19 cellular contexts compared by ENCODE assay signal in the genomic region with DNA sequence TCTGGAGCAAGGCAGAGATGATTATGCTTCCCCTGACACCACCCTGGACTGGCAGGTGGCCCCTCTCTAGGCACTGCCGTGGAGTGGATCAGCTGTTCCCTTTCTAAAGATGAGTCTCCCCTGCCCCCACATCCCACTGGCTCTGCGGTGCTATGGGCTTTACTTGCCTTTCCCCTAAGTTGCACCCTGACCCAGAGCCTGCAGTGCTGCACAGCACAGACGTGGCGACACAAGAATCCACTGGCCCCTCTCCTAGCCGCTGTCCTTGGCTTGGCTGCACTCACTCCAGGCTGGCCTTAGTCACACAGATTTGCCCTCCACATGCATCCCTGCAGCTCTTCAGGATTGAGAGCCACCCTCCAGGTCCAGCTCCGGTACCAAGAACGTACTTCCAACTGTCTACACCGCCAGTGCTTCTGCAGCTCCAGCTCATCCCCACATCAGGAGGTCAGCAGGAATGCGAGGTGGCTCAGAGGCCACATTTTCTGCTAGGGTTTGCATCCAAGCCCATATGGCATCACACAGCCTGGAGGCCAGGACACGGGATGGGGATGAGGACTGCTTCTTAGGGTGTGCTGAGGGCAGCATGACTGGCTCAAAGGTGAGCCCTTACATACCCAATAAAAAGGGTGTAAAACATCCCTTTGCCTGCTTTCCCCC.
DNase-seq lines count a peak whose midpoint lies in the region; ATAC-seq and TF ChIP-seq lines count a peak whose summit lies in the region.
"Had no signal": no experiment of that assay in that cellular context is flagged by ENCODE, and none has a peak within 500 bp of the region (broad histone marks: within the 10 kb centered on the region; RNA-seq: fewer than 3 reads in every experiment).

No MANE protein-coding gene starts in this region.

- 58% methylated on average over 4 of the region's 10 CpGs for WGBS in suprapubic skin

- DNase-seq in Right ventricle myocardium inferior (ENCODE audit: missing footprints) (no peak), left ventricle myocardium inferior (no peak), coronary artery (ENCODE audit: low spot score) (peak; percentile 56), neural crest cell (ENCODE audit: low read depth, low spot score) (no peak), suprapubic skin (ENCODE audit: low spot score in 2 of 2) (peak; percentile 36 to 72), Calu3 (no peak), vagina (ENCODE audit: extremely low spot score in 2 of 2) (no peak), AG08396 (ENCODE audit: low spot score) (no peak)
- DNase-seq: Caco-2; CD4-positive, alpha-beta T cell; DMS153; GDM1; NCI-H1092 treated with DMSO at 0.1 percent for 48 hours; NCI-H2081; NCI-H2171 treated with DMSO at 0.1 percent for 48 hours; NCI-H446; NCI-H748 treated with DMSO at 0.1 percent for 48 hours; NK-92 treated with Interleukin-12 subunit alpha and Interleukin-12 subunit beta, amount 100 ng/mL, for 24 hours; SIG-M5 had no signal

- H3K4me1 ChIP-seq in left ventricle myocardium inferior (peaks cover 43% of the 10 kb centered on the region), suprapubic skin (peaks cover 14% of the 10 kb centered on the region), vagina (peaks cover 19% of the 10 kb centered on the region)

- TF ChIP-seq POLR2A in suprapubic skin (IDR thresholded peaks at IDR 0.05) (no peak), vagina (IDR thresholded peaks at IDR 0.05) (no peak)

- peaks cover 21% of the 10 kb centered on the region for H3K4me1 Mint-ChIP-seq in neural crest cell
- H3K4me1 Mint-ChIP-seq in Calu3 (ENCODE audit: low read depth, unreplicated experiment) = peaks cover 27% of the 10 kb centered on the region

- H3K27ac Mint-ChIP-seq in neural crest cell (ENCODE audit: unreplicated experiment) (peak overlapping the region; percentile 71), Calu3 (ENCODE audit: unreplicated experiment) (no peak overlapping the region)
- H3K27ac Mint-ChIP-seq: CD4-positive, alpha-beta T cell had no signal

- H3K27me3 ChIP-seq in left ventricle myocardium inferior (ENCODE audit: low read depth) (peaks cover 28% of the 10 kb centered on the region), suprapubic skin (peaks cover 8% of the 10 kb centered on the region), vagina (no peaks in the 10 kb centered on the region)

- no peak overlapping the region for H3K27ac ChIP-seq in left ventricle myocardium inferior (replicated peaks)
- H3K27ac ChIP-seq in coronary artery = no peak overlapping the region
- H3K27ac ChIP-seq in suprapubic skin = no peak overlapping the region
- H3K27ac ChIP-seq in vagina = no peak overlapping the region

- H3K9me3 ChIP-seq in left ventricle myocardium inferior (replicated peaks) (peaks cover 3% of the 10 kb centered on the region), suprapubic skin (no peaks in the 10 kb centered on the region), vagina (no peaks in the 10 kb centered on the region)
- H3K9me3 ChIP-seq: Caco-2 had no signal

- TF ChIP-seq CTCF in left ventricle myocardium inferior (IDR thresholded peaks at IDR 0.05; ENCODE audit: borderline replicate concordance) (no peak), coronary artery (IDR thresholded peaks at IDR 0.05) (no peak), neural crest cell (conservative IDR thresholded peaks at IDR 0.05) (no peak), suprapubic skin (IDR thresholded peaks at IDR 0.05) (no peak), Calu3 (IDR thresholded peaks at IDR 0.05; ENCODE audit: unreplicated experiment) (no peak), vagina (IDR thresholded peaks at IDR 0.05) (no peak)

- H3K4me3 Mint-ChIP-seq in neural crest cell = no peak overlapping the region
- no peak overlapping the region for H3K4me3 Mint-ChIP-seq in Calu3 (ENCODE audit: low read depth, unreplicated experiment)
- H3K4me3 Mint-ChIP-seq: CD4-positive, alpha-beta T cell had no signal

- CTCF ChIA-PET in Calu3 (lab: Charles Lee) = no interaction called here

- peak; percentile 27 for ATAC-seq in Right ventricle myocardium inferior

- H3K36me3 ChIP-seq in left ventricle myocardium inferior = no peaks in the 10 kb centered on the region
- no peaks in the 10 kb centered on the region for H3K36me3 ChIP-seq in suprapubic skin
- no peaks in the 10 kb centered on the region for H3K36me3 ChIP-seq in vagina

- intact Hi-C loops in Right ventricle myocardium inferior (cut with DNase I) = no loop called here
- intact Hi-C loops in left ventricle myocardium inferior (cut with micrococcal nuclease) = no loop called here
- intact Hi-C loops in Calu3 (cut with micrococcal nuclease; ENCODE audit: unreplicated experiment) = no loop called here
- intact Hi-C loops in vagina (cut with DNase I) = no loop called here

- H3K4me3 ChIP-seq in left ventricle myocardium inferior (no peak overlapping the region), coronary artery (no peak overlapping the region), suprapubic skin (no peak overlapping the region), vagina (no peak overlapping the region)

- H3K9me3 Mint-ChIP-seq in neural crest cell (peaks cover 4% of the 10 kb centered on the region), Calu3 (ENCODE audit: low read depth, unreplicated experiment) (no peaks in the 10 kb centered on the region)
- H3K9me3 Mint-ChIP-seq: CD4-positive, alpha-beta T cell had no signal

- H3K36me3 Mint-ChIP-seq in neural crest cell (ENCODE audit: low read depth) = no peaks in the 10 kb centered on the region
- H3K36me3 Mint-ChIP-seq in Calu3 (ENCODE audit: insufficient read depth, unreplicated experiment) = no peaks in the 10 kb centered on the region

- no TSS peak for BruUV-seq in Calu3 (replicated peaks; lab: Mats Ljungman, UMichigan)

- no peak for TF ChIP-seq EP300 in suprapubic skin (IDR thresholded peaks at IDR 0.05)

- H3K27me3 Mint-ChIP-seq in neural crest cell (ENCODE audit: low read depth) = peaks cover 44% of the 10 kb centered on the region
- peaks cover 36% of the 10 kb centered on the region for H3K27me3 Mint-ChIP-seq in Calu3 (ENCODE audit: unreplicated experiment)

Comparison
In these comparisons a context has a peak if more than half of its experiments do, and no peak if none do; other contexts are left out.
1. DNase-seq: peak in coronary artery (single experiment) and suprapubic skin (2 of 2); none in Right ventricle myocardium inferior (single experiment), left ventricle myocardium inferior (single experiment), neural crest cell (single experiment), Calu3 (single experiment), vagina (0 of 2) and AG08396 (single experiment).